8 cellular contexts compared by ENCODE assay signal in the genomic region with DNA sequence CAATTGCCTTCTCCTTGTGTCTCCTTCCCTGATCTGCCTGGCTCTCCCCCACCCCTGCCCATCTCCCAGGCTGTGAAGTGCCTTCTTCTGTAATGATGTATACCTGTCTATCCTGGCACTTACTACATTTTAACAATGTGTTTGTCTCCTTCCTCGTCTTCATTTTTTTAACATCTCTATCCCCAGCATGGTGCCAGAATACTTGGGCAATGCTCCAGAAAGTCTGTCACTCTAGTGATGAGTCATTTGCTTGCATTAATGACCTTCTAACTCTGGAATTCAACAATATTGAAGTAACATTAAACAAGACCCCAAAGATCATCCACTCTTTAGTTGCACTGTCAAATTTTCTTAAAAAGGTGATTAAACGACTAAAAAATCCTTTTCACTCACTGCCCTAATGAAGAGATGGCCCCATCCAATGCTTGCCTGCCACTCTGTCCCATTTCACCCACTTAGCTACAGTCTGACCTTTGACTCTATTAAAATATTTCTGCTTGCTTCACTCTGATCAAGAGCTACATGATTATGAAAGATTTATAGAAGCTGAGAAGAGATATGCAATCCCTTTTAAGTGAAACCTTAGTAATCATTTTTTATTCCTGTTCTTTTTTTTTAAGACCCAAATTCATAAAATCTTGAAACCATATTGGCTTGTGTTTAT. TPM values are rescaled to one million over a fixed set of nuclear protein-coding genes. Genes with fewer than 3 reads are reported as not detected.
A peak's percentile ranks its signal among the peaks of the same experiment; 100 is the strongest.
DNase-seq lines count a peak whose midpoint lies in the region; ATAC-seq and TF ChIP-seq lines count a peak whose summit lies in the region.

No MANE protein-coding gene starts in this region.

- no peaks in the 10 kb centered on the region for H4K20me1 ChIP-seq in smooth muscle cell (ENCODE audit: low read depth)

- ATAC-seq in RWPE2 (ENCODE audit: low read depth) (peak; percentile 75), GM21619 (IDR thresholded peaks at IDR 0.05; ENCODE audit: unreplicated experiment) (no peak)

- H3F3A ChIP-seq in smooth muscle cell (ENCODE audit: low read depth): no peaks in the 10 kb centered on the region

- H3K36me3 ChIP-seq in RWPE2 (ENCODE audit: low read depth) (no peaks in the 10 kb centered on the region), smooth muscle cell (ENCODE audit: low read depth) (no peaks in the 10 kb centered on the region)

- H3K4me2 ChIP-seq in smooth muscle cell: peak overlapping the region; percentile 7

- no peak overlapping the region for H3K4me3 ChIP-seq in RWPE2 (ENCODE audit: severe bottlenecking)
- no peak overlapping the region for H3K4me3 ChIP-seq in smooth muscle cell

- no peaks in the 10 kb centered on the region for H3K27me3 ChIP-seq in RWPE2 (ENCODE audit: insufficient read depth, poor library complexity, severe bottlenecking)
- H3K27me3 ChIP-seq in smooth muscle cell (ENCODE audit: low read depth): no peaks in the 10 kb centered on the region

- H3K9ac ChIP-seq in smooth muscle cell (ENCODE audit: low read depth): no peak overlapping the region

- H3K4me1 ChIP-seq in RWPE2 (ENCODE audit: insufficient read depth, poor library complexity, severe bottlenecking): peaks cover 10% of the 10 kb centered on the region
- H3K4me1 ChIP-seq in smooth muscle cell (ENCODE audit: low read depth): no peaks in the 10 kb centered on the region

- 43% methylated on average over 2 of the region's 2 CpGs for WGBS in smooth muscle cell (ENCODE audit: low lambda C conversion rate)

- no peak overlapping the region for H2AFZ ChIP-seq in smooth muscle cell (ENCODE audit: low read depth)

- H3K9me3 ChIP-seq in RWPE2 (ENCODE audit: severe bottlenecking) (no peaks in the 10 kb centered on the region), smooth muscle cell (replicated peaks; ENCODE audit: low read depth) (no peaks in the 10 kb centered on the region)

- H3K27ac ChIP-seq in RWPE2 (ENCODE audit: poor library complexity, severe bottlenecking) (peak overlapping the region; percentile 49), smooth muscle cell (ENCODE audit: low read depth) (no peak overlapping the region)

- DNase-seq in NCI-H345 (lab: John Stamatoyannopoulos, UW) (peak; percentile 16), NCI-H345 treated with DMSO at 0.1 percent for 48 hours (lab: John Stamatoyannopoulos, UW; ENCODE audit: unreplicated experiment) (no peak), RWPE2 (ENCODE audit: low spot score) (no peak), foreskin melanocyte (peak; percentile 45), smooth muscle cell (lab: John Stamatoyannopoulos, UW; ENCODE audit: unreplicated experiment) (no peak), SKM-1 (lab: John Stamatoyannopoulos, UW; ENCODE audit: unreplicated experiment) (no peak), mesenteric fat pad (ENCODE audit: low spot score) (no peak)

- no peak for TF ChIP-seq CTCF in RWPE2 (IDR thresholded peaks at IDR 0.05; ENCODE audit: poor library complexity, severe bottlenecking)
- no peak for TF ChIP-seq CTCF in smooth muscle cell (IDR thresholded peaks at IDR 0.05; ENCODE audit: borderline replicate concordance, insufficient read depth, poor library complexity, severe bottlenecking)

- H3K79me2 ChIP-seq in smooth muscle cell (ENCODE audit: low read depth): no peaks in the 10 kb centered on the region

RNA-seq across cellular contexts. Expression of gene KLHL31, which starts 7.7 kb away (rescaled TPM):
- 1.1 and 1.3 TPM in 2 replicates for total RNA-seq in smooth muscle cell
- polyA plus RNA-seq in smooth muscle cell: 0.21 and 1.0 TPM in 2 replicates
- 10.7 TPM for total RNA-seq in mesenteric fat pad

Comparison
In these comparisons a context has a peak if more than half of its experiments do, and no peak if none do; other contexts are left out.
1. DNase-seq: peak in NCI-H345 (single experiment) and foreskin melanocyte (single experiment); none in NCI-H345 treated with DMSO at 0.1 percent for 48 hours (single experiment), RWPE2 (single experiment), smooth muscle cell (single experiment), SKM-1 (single experiment) and mesenteric fat pad (single experiment).